Comparison of ENCODE assay signal across 11 cellular contexts in the genomic region with DNA sequence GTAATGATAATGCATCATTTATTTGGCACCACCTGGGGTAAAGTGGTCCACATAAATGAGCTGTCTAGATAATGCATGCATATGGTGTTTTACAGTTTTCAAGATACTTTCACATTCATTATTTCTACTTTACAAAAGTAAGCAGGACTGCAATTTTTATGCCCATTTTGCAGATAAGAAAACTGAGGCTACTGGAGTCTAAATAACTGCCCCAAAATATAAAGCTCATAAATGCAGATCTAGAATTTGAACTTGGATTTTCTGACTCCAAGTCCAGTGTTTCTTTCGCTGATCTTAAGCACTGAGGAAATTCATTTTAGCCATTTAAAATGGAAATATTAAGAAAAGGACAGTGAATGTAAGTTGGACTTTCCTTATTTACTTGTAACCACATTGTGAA. TPM values are rescaled to one million over a fixed set of nuclear protein-coding genes. Genes with fewer than 3 reads are reported as not detected.
"Had no signal": no experiment of that assay in that cellular context is flagged by ENCODE, and none has a peak within 500 bp of the region (broad histone marks: within the 10 kb centered on the region; RNA-seq: fewer than 3 reads in every experiment).

No MANE protein-coding gene starts in this region.

- H3K27ac ChIP-seq: GM23248 had no signal

- ATAC-seq: GM23338, HCT116 had no signal

- H2AFZ ChIP-seq: GM23248, GM23338 had no signal

- H3K9ac ChIP-seq: GM23248 had no signal

- H3K9me3 ChIP-seq: HAP-1 had no signal

- H3K4me2 ChIP-seq: GM23338 had no signal

- H3K27ac Mint-ChIP-seq: GM23338, HFFc6 had no signal

- DNase-seq: GM23248, GOT3, H7, H9, HCEC 1CT, HFFc6 had no signal

- H3K9me3 Mint-ChIP-seq: HFFc6 had no signal

- FAIRE-seq: H1, H54 had no signal

- H3K4me3 ChIP-seq: GM23248, GM23338, HAP-1 had no signal

- H3K4me3 Mint-ChIP-seq: GM23338, H9, HFFc6 had no signal

RNA-seq across cellular contexts. Expression of a gene that starts 36.5 kb away (rescaled TPM):
- total RNA-seq: GM23248, HFFc6 had no signal
- polyA plus RNA-seq: GM23248 had no signal
